Comparison of ENCODE assay signal across 8 cellular contexts in the genomic region with DNA sequence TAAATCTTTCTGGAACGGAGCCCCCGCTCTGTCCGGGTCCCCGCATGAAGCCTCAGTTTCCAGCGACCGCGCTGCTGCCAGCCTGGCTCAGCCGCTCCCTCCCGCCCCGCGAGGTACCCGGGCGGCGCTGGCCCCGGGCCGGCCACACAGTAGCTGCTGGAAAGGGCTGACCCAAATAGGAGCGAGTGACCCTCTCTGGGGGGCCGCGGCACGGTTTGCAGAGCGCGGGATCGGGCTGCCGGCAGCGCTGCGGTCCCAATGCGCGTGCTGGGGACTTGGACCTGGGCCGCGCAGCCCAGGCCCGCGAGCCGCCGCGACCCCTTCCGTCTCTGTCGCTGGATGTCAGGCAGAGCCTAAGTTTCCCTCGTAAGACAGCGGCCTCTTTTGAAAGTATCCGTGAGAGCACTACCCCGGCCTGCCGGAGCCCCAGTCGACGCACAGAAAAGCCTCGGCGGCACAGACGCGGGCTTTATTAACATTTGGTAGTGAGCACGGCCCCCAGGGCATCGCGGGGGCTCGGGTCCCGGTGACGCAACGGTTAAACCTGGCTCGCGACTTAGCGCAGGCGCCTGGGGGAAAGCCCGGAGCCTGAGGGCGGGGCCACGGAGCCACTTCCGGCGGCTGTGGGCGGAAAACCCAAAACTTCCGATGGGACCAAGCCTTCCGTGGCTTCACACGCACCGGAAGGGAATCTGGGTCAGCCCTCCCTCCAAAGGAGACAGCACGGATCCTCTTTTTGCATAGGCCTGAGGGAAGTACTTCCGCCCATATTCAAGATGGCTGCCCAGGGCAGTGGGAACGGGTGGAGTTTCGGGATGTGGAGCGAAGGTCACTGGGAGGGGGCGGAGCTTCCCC. TPM values are rescaled to one million over a fixed set of nuclear protein-coding genes. Genes with fewer than 3 reads are reported as not detected.
DNase-seq lines count a peak whose midpoint lies in the region; ATAC-seq, FAIRE-seq and TF ChIP-seq lines count a peak whose summit lies in the region.

No MANE protein-coding gene starts in this region.

- peak; percentile 63 for TF ChIP-seq POLR2A in GM19099 (IDR thresholded peaks at IDR 0.05; ENCODE audit: extremely low read depth, insufficient read length, low read depth)

- peak overlapping the region; percentile 94 to 99 for H3K27ac ChIP-seq in kidney (ENCODE audit: low read depth in 2 of 2, low read length in 2 of 2)

- no peak for TF ChIP-seq CTCF in kidney (IDR thresholded peaks at IDR 0.05; ENCODE audit: borderline replicate concordance, extremely low read depth, insufficient read depth)

- no peaks in the 10 kb centered on the region for H3K9me3 ChIP-seq in kidney (ENCODE audit: control insufficient read depth in 1 of 2, low read length in 2 of 2)

- FAIRE-seq in kidney (lab: Jason Lieb, UNC), result peak; percentile 93

- peak overlapping the region; percentile 80 to 100 for H3K4me3 ChIP-seq in kidney (ENCODE audit: low read length in 2 of 2)

- H3K4me1 ChIP-seq in kidney (ENCODE audit: control insufficient read depth in 1 of 2, insufficient read depth in 1 of 2, low read depth in 1 of 2, low read length in 2 of 2), result peaks cover 9 to 18% of the 10 kb centered on the region in 2 donors

- intact Hi-C loops in kidney (cut with DNase I), result no loop called here

- peak; percentile 76 for ATAC-seq in HG03378 (IDR thresholded peaks at IDR 0.05; ENCODE audit: unreplicated experiment)

- H3K9ac ChIP-seq in kidney (ENCODE audit: low read length in 2 of 2), result peak overlapping the region; percentile 62 to 97

- H3K36me3 ChIP-seq in kidney (ENCODE audit: control insufficient read depth in 1 of 2, insufficient read depth in 2 of 2, low read length in 2 of 2), result peaks cover 0 to 4% of the 10 kb centered on the region in 2 donors

- DNase-seq in AML-193 (lab: John Stamatoyannopoulos, UW) (peak; percentile 94 to 97), NCI-H446 treated with DMSO at 0.1 percent for 48 hours (lab: John Stamatoyannopoulos, UW) (peak; percentile 99), cerebellar nuclear complex (lab: John Stamatoyannopoulos, UW) (peak; percentile 96 to 99), kidney (peak; percentile 99)
- peak; percentile 95 for DNase-seq in activated CD4-positive, CD25-positive, alpha-beta regulatory T cell treated with anti-CD3 and anti-CD28 coated beads, Interleukin-2, amount 50 U/mL, for 72 hours
- DNase-seq in stimulated activated CD4-positive, alpha-beta T cell treated with anti-CD3 and anti-CD28 coated beads, Interleukin-15, amount 100 ng/mL, for 1 hour (ENCODE audit: low read depth in 1 of 2, low spot score in 1 of 2), result peak; percentile 95 to 98

RNA-seq across cellular contexts. Expression of a gene that starts 14.9 kb away (rescaled TPM):
- 59.8 TPM for total RNA-seq in kidney
- 157 TPM for polyA plus RNA-seq in kidney (ENCODE audit: insufficient read depth, low read depth, low replicate concordance)

RNA-seq across cellular contexts. Expression of a gene that starts 16.0 kb away (rescaled TPM):
- 44.0 TPM for total RNA-seq in kidney
- polyA plus RNA-seq in kidney (ENCODE audit: insufficient read depth, low read depth, low replicate concordance), result 48.4 TPM

RNA-seq across cellular contexts. Expression of a gene that starts 18.3 kb away (rescaled TPM):
- 24.6 TPM for total RNA-seq in kidney
- 9.6 TPM for polyA plus RNA-seq in kidney (ENCODE audit: insufficient read depth, low read depth, low replicate concordance)

RNA-seq across cellular contexts. Expression of a gene that starts 21.5 kb away (rescaled TPM):
- not detected for total RNA-seq in kidney
- not detected for polyA plus RNA-seq in kidney (ENCODE audit: insufficient read depth, low read depth, low replicate concordance)

RNA-seq across cellular contexts. Expression of a gene that starts 22.9 kb away (rescaled TPM):
- total RNA-seq in kidney, result 86.5 TPM
- 145 TPM for polyA plus RNA-seq in kidney (ENCODE audit: insufficient read depth, low read depth, low replicate concordance)

Comparison
In these comparisons a context has a peak if more than half of its experiments do, and no peak if none do; other contexts are left out.
1. Peak in every context shown above with its lines: DNase-seq, ATAC-seq, H3K4me3 ChIP-seq and H3K27ac ChIP-seq.